Comparison of ENCODE assay signal across 21 cellular contexts in genomic region chr11:85431319-85431718, GRCh38.
A peak's percentile ranks its signal among the peaks of the same experiment; 100 is the strongest.
DNase-seq lines count a peak whose midpoint lies in the region; ATAC-seq and TF ChIP-seq lines count a peak whose summit lies in the region.
"Had no signal": no experiment of that assay in that cellular context is flagged by ENCODE, and none has a peak within 500 bp of the region (broad histone marks: within the 10 kb centered on the region; RNA-seq: fewer than 3 reads in every experiment).

No MANE protein-coding gene starts in this region.

- H3K27me3 ChIP-seq in heart left ventricle: no peaks in the 10 kb centered on the region

- no peak for TF ChIP-seq CTCF in heart left ventricle (IDR thresholded peaks at IDR 0.05)

- H3K4me1 ChIP-seq in heart left ventricle: no peaks in the 10 kb centered on the region

- no peak overlapping the region for H3K4me3 ChIP-seq in heart left ventricle
- H3K4me3 ChIP-seq: GM23248, K562 had no signal

- no peaks in the 10 kb centered on the region for H3K36me3 ChIP-seq in heart left ventricle

- no peak for TF ChIP-seq POLR2A in heart left ventricle (IDR thresholded peaks at IDR 0.05)

- ATAC-seq in heart left ventricle (peak; percentile 55 to 85 (median 78)), Right ventricle myocardium inferior (no peak), left ventricle myocardium superior (peak; percentile 68)
- ATAC-seq: K562, PC-3 had no signal

- intact Hi-C loops in heart left ventricle (cut with DNase I): no loop called here
- intact Hi-C loops in Right ventricle myocardium inferior (cut with DNase I): no loop called here
- intact Hi-C loops in left ventricle myocardium superior (cut with micrococcal nuclease): no loop called here

- 39 to 76% (median 60%) methylated on average over 2 to 3 of the region's 3 CpGs for WGBS in heart left ventricle, 4 donors

- no peak overlapping the region for H3K27ac ChIP-seq in heart left ventricle
- H3K27ac ChIP-seq: GM23248 had no signal

- H3K9me3 ChIP-seq in heart left ventricle: peaks cover 0 to 65% (median 33%) of the 10 kb centered on the region in 12 donors

- DNase-seq in NCI-H2171 treated with DMSO at 0.1 percent for 48 hours (lab: John Stamatoyannopoulos, UW): peak; percentile 21
- DNase-seq in NCI-H2171 (lab: John Stamatoyannopoulos, UW): no peak
- peak in 3 of 5 donors; percentile 13 to 40 (median 27) for DNase-seq in heart left ventricle
- DNase-seq in Right ventricle myocardium inferior (ENCODE audit: missing footprints): no peak
- DNase-seq in left ventricle myocardium superior: no peak
- DNase-seq in SIG-M5 (lab: John Stamatoyannopoulos, UW): no peak
- DNase-seq in NCI-H1417 treated with DMSO at 0.1 percent for 48 hours (lab: John Stamatoyannopoulos, UW): no peak
- DNase-seq: 8988T; ACHN; CD4-positive, alpha-beta T cell; DMS53; GM23248; HCEC 1CT; Kasumi-1; NCI-H1092 treated with DMSO at 0.1 percent for 48 hours; NCI-H2029; NCI-H2227 treated with DMSO at 0.1 percent for 48 hours; NCI-H526 treated with DMSO at 0.1 percent for 48 hours; NK-92 treated with Interleukin-12 subunit alpha and Interleukin-12 subunit beta, amount 100 ng/mL, for 24 hours; PC-3 had no signal

Comparison
In these comparisons a context has a peak if more than half of its experiments do, and no peak if none do; other contexts are left out.
1. DNase-seq: peak in NCI-H2171 treated with DMSO at 0.1 percent for 48 hours (single experiment) and heart left ventricle (3 of 5); none in NCI-H2171 (single experiment), Right ventricle myocardium inferior (single experiment), left ventricle myocardium superior (single experiment), SIG-M5 (single experiment) and NCI-H1417 treated with DMSO at 0.1 percent for 48 hours (single experiment).